In genomic region chr1:2288816-2289536, GRCh38 we compare ENCODE assay signal across 17 cellular contexts.
DNase-seq lines count a peak whose midpoint lies in the region; ATAC-seq, FAIRE-seq and TF ChIP-seq lines count a peak whose summit lies in the region.
"Had no signal": no experiment of that assay in that cellular context is flagged by ENCODE, and none has a peak within 500 bp of the region (broad histone marks: within the 10 kb centered on the region; RNA-seq: fewer than 3 reads in every experiment).

No MANE protein-coding gene starts in this region.

- no peak for TF ChIP-seq RAD21 in H1 (IDR thresholded peaks at IDR 0.05 in 1 of 2, conservative IDR thresholded peaks at IDR 0.05 in 1 of 2; ENCODE audit: low read depth in 2 of 2, low read length in 2 of 2)

- peaks cover 65% of the 10 kb centered on the region for H3K4me1 Mint-ChIP-seq in activated naive CD8-positive, alpha-beta T cell (ENCODE audit: low read depth)
- peaks cover 71% of the 10 kb centered on the region for H3K4me1 Mint-ChIP-seq in activated naive CD8-positive, alpha-beta T cell treated with anti-CD3 and anti-CD28 coated beads, Interleukin-2, amount 50 U/mL, for 24 hours
- peaks cover 54% of the 10 kb centered on the region for H3K4me1 Mint-ChIP-seq in T-helper 17 cell

- H3K4me2 ChIP-seq in H1 (ENCODE audit: insufficient read depth in 1 of 2, low read depth in 2 of 2, low read length in 2 of 2), result no peak overlapping the region

- H3K56ac ChIP-seq in H1 (replicated peaks; ENCODE audit: insufficient read length, low read depth, low read length), result no peak overlapping the region

- no peak overlapping the region for H4K5ac ChIP-seq in H1 (ENCODE audit: insufficient read length, low read depth, low read length)

- peak overlapping the region; percentile 68 for H3K4me3 Mint-ChIP-seq in activated naive CD8-positive, alpha-beta T cell
- H3K4me3 Mint-ChIP-seq in activated naive CD8-positive, alpha-beta T cell treated with anti-CD3 and anti-CD28 coated beads, Interleukin-2, amount 50 U/mL, for 24 hours, result no peak overlapping the region
- peak overlapping the region; percentile 75 for H3K4me3 Mint-ChIP-seq in T-helper 17 cell

- H3K9me3 ChIP-seq in T-helper 17 cell (ENCODE audit: control insufficient read depth, low read length, poor library complexity, severe bottlenecking) (no peaks in the 10 kb centered on the region), H1 (ENCODE audit: insufficient read depth in 2 of 2, low read depth in 1 of 2, low read length in 1 of 2) (no peaks in the 10 kb centered on the region), thyroid gland (no peaks in the 10 kb centered on the region)
- H3K9me3 ChIP-seq: colonic mucosa, psoas muscle, thoracic aorta had no signal

- peak overlapping the region; percentile 16 for H3K27ac Mint-ChIP-seq in activated naive CD8-positive, alpha-beta T cell
- H3K27ac Mint-ChIP-seq in activated naive CD8-positive, alpha-beta T cell treated with anti-CD3 and anti-CD28 coated beads, Interleukin-2, amount 50 U/mL, for 24 hours, result no peak overlapping the region
- H3K27ac Mint-ChIP-seq in T-helper 17 cell, result peak overlapping the region; percentile 96

- H3K14ac ChIP-seq in H1 (ENCODE audit: insufficient read length), result no peak overlapping the region

- H3K23ac ChIP-seq in H1 (ENCODE audit: insufficient read length), result no peak overlapping the region

- 82% methylated on average over 17 of the region's 20 CpGs; no CpG with 5 or more reads in 1 of the 2 experiments for WGBS in H1 (ENCODE audit: extremely low coverage in 1 of 2, insufficient coverage in 1 of 2, insufficient read length in 1 of 2, insufficient replicate concordance in 2 of 2, low coverage in 1 of 2, low lambda C conversion rate in 2 of 2, missing lambda C conversion rate in 1 of 2), 2 experiments
- 66 to 70% methylated on average over 9 to 19 of the region's 20 CpGs for WGBS in thyroid gland, 2 donors

- POLR2A ChIA-PET in H1 (lab: Charles Lee; ENCODE audit: partially characterized antibody), result interaction anchor here (0.8 to 1.6 kb wide), 2 partner anchors 41 to 60 kb away, joined by 3 read pairs; no protein-coding TSS in a partner anchor

- no peaks in the 10 kb centered on the region for H3K23me2 ChIP-seq in H1 (ENCODE audit: low read depth, low read length)

- H2BK20ac ChIP-seq in H1 (ENCODE audit: low read length), result no peak overlapping the region

- no peak overlapping the region for H2BK12ac ChIP-seq in H1 (ENCODE audit: low read depth, low read length)

- H2AFZ ChIP-seq in H1 (ENCODE audit: low read length), result no peak overlapping the region
- H2AFZ ChIP-seq: PC-9 had no signal

- H3K79me1 ChIP-seq in H1 (ENCODE audit: low read depth, low read length), result peaks cover 27% of the 10 kb centered on the region

- no peak for TF ChIP-seq EP300 in H1 (IDR thresholded peaks at IDR 0.05; ENCODE audit: borderline replicate concordance in 1 of 2, low read depth in 2 of 2, low read length in 2 of 2)

- no peak for FAIRE-seq in H1 (lab: Jason Lieb, UNC)
- no peak for FAIRE-seq in HTR-8/SVneo (lab: Jason Lieb, UNC)

- H2BK15ac ChIP-seq in H1 (ENCODE audit: low read length), result no peak overlapping the region

- no peak overlapping the region; the same call in 1 of the 2 replicates for H3K18ac ChIP-seq in H1 (ENCODE audit: extremely low read depth, low read length)

- H3K36me3 Mint-ChIP-seq in activated naive CD8-positive, alpha-beta T cell, result peaks cover 4% of the 10 kb centered on the region
- H3K36me3 Mint-ChIP-seq in activated naive CD8-positive, alpha-beta T cell treated with anti-CD3 and anti-CD28 coated beads, Interleukin-2, amount 50 U/mL, for 24 hours (ENCODE audit: low read depth), result peaks cover 2% of the 10 kb centered on the region
- H3K36me3 Mint-ChIP-seq in T-helper 17 cell (ENCODE audit: low read depth), result peaks cover 2% of the 10 kb centered on the region

- H2AK5ac ChIP-seq in H1 (ENCODE audit: low read depth, low read length), result no peak overlapping the region

- no peaks in the 10 kb centered on the region for H3K9me3 Mint-ChIP-seq in activated naive CD8-positive, alpha-beta T cell (ENCODE audit: low read depth)
- no peaks in the 10 kb centered on the region for H3K9me3 Mint-ChIP-seq in activated naive CD8-positive, alpha-beta T cell treated with anti-CD3 and anti-CD28 coated beads, Interleukin-2, amount 50 U/mL, for 24 hours

- H3K27ac ChIP-seq in H1 (ENCODE audit: low read depth, low read length) (no peak overlapping the region), thyroid gland (no peak overlapping the region)
- H3K27ac ChIP-seq: psoas muscle had no signal

- H4K20me1 ChIP-seq in H1 (replicated peaks in 1 of 2; ENCODE audit: control insufficient read depth in 1 of 2, insufficient read depth in 2 of 2, low read length in 2 of 2), result peaks cover 18 to 38% of the 10 kb centered on the region in 2 experiments

- DNase-seq in activated naive CD8-positive, alpha-beta T cell treated with anti-CD3 and anti-CD28 coated beads, Interleukin-2, amount 50 U/mL, for 24 hours, result no peak
- DNase-seq in T-helper 17 cell, result no peak
- no peak for DNase-seq in H1 (ENCODE audit: low read depth in 1 of 2, low spot score in 2 of 2)
- peak; percentile 66 to 68 for DNase-seq in thyroid gland
- DNase-seq in NCI-H1048 (lab: John Stamatoyannopoulos, UW), result no peak
- DNase-seq in HPDE6-E6E7 (ENCODE audit: extremely low spot score), result no peak
- DNase-seq in HTR-8/SVneo (ENCODE audit: insufficient read length, low spot score), result no peak
- DNase-seq: anterior cingulate cortex, colonic mucosa, erythroblast, head of caudate nucleus, NCI-H187, NCI-H524, PC-9, psoas muscle had no signal

- H3K4me1 ChIP-seq in H1 (replicated peaks in 1 of 4; ENCODE audit: control insufficient read depth in 3 of 4, insufficient read depth in 4 of 4, low read length in 3 of 4), result peaks cover 0 to 25% (median 15%) of the 10 kb centered on the region in 4 experiments; a peak in 5 of 7 replicates
- peaks cover 35 to 67% of the 10 kb centered on the region in 2 donors for H3K4me1 ChIP-seq in thyroid gland

- no peak overlapping the region for H4K91ac ChIP-seq in H1 (replicated peaks; ENCODE audit: insufficient read length, low read length)

- 0 out of 2 replicates have a peak overlapping the region, but pooled peaks have one; percentile 81 for H4K8ac ChIP-seq in H1 (ENCODE audit: extremely low read depth, insufficient read depth, low read length)

- H3K4me3 ChIP-seq in H1 (ENCODE audit: extremely low read depth in 1 of 4, insufficient read depth in 2 of 4, low read depth in 3 of 4, low read length in 4 of 4), result no peak overlapping the region
- no peak overlapping the region for H3K4me3 ChIP-seq in thyroid gland (replicated peaks in 1 of 3)
- H3K4me3 ChIP-seq: colonic mucosa, PC-9, psoas muscle, thoracic aorta had no signal

- no peak overlapping the region for H3K9ac ChIP-seq in H1 (replicated peaks in 1 of 4; ENCODE audit: extremely low read depth in 1 of 4, low read depth in 3 of 4, low read length in 3 of 4)

- ATAC-seq in activated naive CD8-positive, alpha-beta T cell treated with anti-CD3 and anti-CD28 coated beads, Interleukin-2, amount 50 U/mL, for 24 hours, result no peak
- ATAC-seq in T-helper 17 cell, result no peak
- ATAC-seq: psoas muscle had no signal

- H3K27me3 ChIP-seq in H1 (replicated peaks in 1 of 4; ENCODE audit: control insufficient read depth in 3 of 4, extremely low read depth in 1 of 4, insufficient read depth in 3 of 4, low read length in 3 of 4) (no peaks in the 10 kb centered on the region), thyroid gland (no peaks in the 10 kb centered on the region)
- H3K27me3 ChIP-seq: colonic mucosa had no signal

- no peaks in the 10 kb centered on the region for H3K27me3 Mint-ChIP-seq in activated naive CD8-positive, alpha-beta T cell
- H3K27me3 Mint-ChIP-seq in activated naive CD8-positive, alpha-beta T cell treated with anti-CD3 and anti-CD28 coated beads, Interleukin-2, amount 50 U/mL, for 24 hours, result no peaks in the 10 kb centered on the region
- H3K27me3 Mint-ChIP-seq in T-helper 17 cell, result no peaks in the 10 kb centered on the region

- H3K4ac ChIP-seq in H1 (replicated peaks; ENCODE audit: insufficient read length, low read depth, low read length), result no peak overlapping the region

- CTCF ChIA-PET in H1 (lab: Charles Lee; ENCODE audit: partially characterized antibody), result interaction anchor here (0.6 to 2.7 kb wide), 6 partner anchors 12 to 323 kb away, joined by 3 to 6 read pairs (median 3); no protein-coding TSS in a partner anchor

- H3K79me2 ChIP-seq in H1 (ENCODE audit: control insufficient read depth in 1 of 2, insufficient read depth in 2 of 2, low read length in 2 of 2), result peaks cover 13 to 91% of the 10 kb centered on the region in 2 experiments; a peak in 3 of 4 replicates

- TF ChIP-seq CTCF in H1 (IDR thresholded peaks at IDR 0.05; ENCODE audit: control extremely low read depth in 1 of 3, insufficient read depth in 1 of 3, low read depth in 1 of 3, low read length in 3 of 3), result no peak
- TF ChIP-seq CTCF in thyroid gland (IDR thresholded peaks at IDR 0.05), result no peak

- H2BK120ac ChIP-seq in H1 (replicated peaks; ENCODE audit: low read depth, low read length), result no peak overlapping the region

- TF ChIP-seq POLR2A in H1 (IDR thresholded peaks at IDR 0.05; ENCODE audit: control extremely low read depth in 1 of 2, low read depth in 2 of 2, low read length in 2 of 2), result no peak
- TF ChIP-seq POLR2A in thyroid gland (IDR thresholded peaks at IDR 0.05), result no peak

- H3K36me3 ChIP-seq in H1 (ENCODE audit: control insufficient read depth in 2 of 4, insufficient read depth in 4 of 4, low read length in 3 of 4) (no peaks in the 10 kb centered on the region), thyroid gland (no peaks in the 10 kb centered on the region)
- H3K36me3 ChIP-seq: colonic mucosa, thoracic aorta had no signal

- no peak overlapping the region; the same call in 1 of the 2 replicates for H2BK5ac ChIP-seq in H1 (ENCODE audit: low read depth, low read length)

- intact Hi-C loops in thyroid gland (cut with DNase I), result no loop called here

TF ChIP-seq in H1, 55 proteins besides CTCF, POLR2A, EP300 and RAD21:
- TF ChIP-seq EZH2 (IDR thresholded peaks at IDR 0.05; ENCODE audit: low read depth, low read length, severe bottlenecking) (no peak), SIX5 (IDR thresholded peaks at IDR 0.05; ENCODE audit: low read depth, low read length) (no peak), BCL11A (IDR thresholded peaks at IDR 0.05; ENCODE audit: low read depth in 2 of 2, low read length in 2 of 2) (no peak), CHD1 (IDR thresholded peaks at IDR 0.05; ENCODE audit: low read depth, low read length) (no peak), TAF1 (IDR thresholded peaks at IDR 0.05; ENCODE audit: low read depth, low read length) (no peak), KDM4A (IDR thresholded peaks at IDR 0.05; ENCODE audit: low read depth, low read length, severe bottlenecking) (no peak)

Comparison
In these comparisons a context has a peak if more than half of its experiments do, and no peak if none do; other contexts are left out.
1. DNase-seq: peak in thyroid gland (2 of 2); none in activated naive CD8-positive, alpha-beta T cell treated with anti-CD3 and anti-CD28 coated beads, Interleukin-2, amount 50 U/mL, for 24 hours (single experiment), T-helper 17 cell (0 of 3), H1 (0 of 2), NCI-H1048 (single experiment), HPDE6-E6E7 (single experiment) and HTR-8/SVneo (single experiment).